In genomic region chr1:88917321-88918025, GRCh38 we compare ENCODE assay signal across 21 cellular contexts.
"Had no signal": no experiment of that assay in that cellular context is flagged by ENCODE, and none has a peak within 500 bp of the region (broad histone marks: within the 10 kb centered on the region; RNA-seq: fewer than 3 reads in every experiment).

No MANE protein-coding gene starts in this region.

- H3K4me1 Mint-ChIP-seq: brain, nephron had no signal

- H3K4me3 Mint-ChIP-seq: activated T-cell treated with anti-CD3 and anti-CD28 coated beads, Interleukin-2, amount 50 U/mL, for 24 hours; brain; effector memory CD8-positive, alpha-beta T cell; nephron had no signal

- FAIRE-seq: urothelium cell line had no signal

- H3K27me3 ChIP-seq: gastrocnemius medialis, heart left ventricle, tibial artery had no signal

- H3K27ac Mint-ChIP-seq: activated naive CD8-positive, alpha-beta T cell treated with anti-CD3 and anti-CD28 coated beads, Interleukin-2, amount 10 ng/mL, durations not matched to agents 7 days and 5 days; activated T-cell treated with anti-CD3 and anti-CD28 coated beads, Interleukin-2, amount 50 U/mL, for 24 hours; brain; nephron had no signal

- H3K4me3 ChIP-seq: gastrocnemius medialis, heart left ventricle, skin epidermis, tibial artery had no signal

- H3K27me3 Mint-ChIP-seq: activated naive CD8-positive, alpha-beta T cell treated with anti-CD3 and anti-CD28 coated beads, Interleukin-2, amount 10 ng/mL, durations not matched to agents 7 days and 5 days; activated T-cell treated with anti-CD3 and anti-CD28 coated beads, Interleukin-2, amount 50 U/mL, for 24 hours; effector memory CD8-positive, alpha-beta T cell had no signal

- DNase-seq: activated CD4-positive, alpha-beta T cell treated with anti-CD3 and anti-CD28 coated beads, Interleukin-2, amount 50 U/mL, for 1 hour; activated gamma-delta T cell treated with Interleukin-2 at 50 U/mL for 16 hours; activated naive CD8-positive, alpha-beta T cell treated with anti-CD3 and anti-CD28 coated beads, Interleukin-2, amount 10 ng/mL, durations not matched to agents 7 days and 5 days; activated T-cell treated with anti-CD3 and anti-CD28 coated beads, Interleukin-2, amount 50 U/mL, for 24 hours; dermis blood vessel endothelial cell; effector memory CD8-positive, alpha-beta T cell; gastrocnemius medialis; heart left ventricle; mesendoderm; nucleus accumbens; posterior cingulate gyrus; retina; stimulated activated CD4-positive, alpha-beta T cell treated with anti-CD3 and anti-CD28 coated beads, Interleukin-15, amount 100 ng/mL, for 24 hours; stimulated activated CD4-positive, alpha-beta T cell treated with anti-CD3 and anti-CD28 coated beads, Interleukin-4, amount 100 ng/mL, for 24 hours; stimulated activated naive CD4-positive, alpha-beta T cell; T-helper 9 cell; tibial artery had no signal

- ATAC-seq: effector memory CD8-positive, alpha-beta T cell; gastrocnemius medialis; heart left ventricle had no signal
